11 cellular contexts compared by ENCODE assay signal in the genomic region with DNA sequence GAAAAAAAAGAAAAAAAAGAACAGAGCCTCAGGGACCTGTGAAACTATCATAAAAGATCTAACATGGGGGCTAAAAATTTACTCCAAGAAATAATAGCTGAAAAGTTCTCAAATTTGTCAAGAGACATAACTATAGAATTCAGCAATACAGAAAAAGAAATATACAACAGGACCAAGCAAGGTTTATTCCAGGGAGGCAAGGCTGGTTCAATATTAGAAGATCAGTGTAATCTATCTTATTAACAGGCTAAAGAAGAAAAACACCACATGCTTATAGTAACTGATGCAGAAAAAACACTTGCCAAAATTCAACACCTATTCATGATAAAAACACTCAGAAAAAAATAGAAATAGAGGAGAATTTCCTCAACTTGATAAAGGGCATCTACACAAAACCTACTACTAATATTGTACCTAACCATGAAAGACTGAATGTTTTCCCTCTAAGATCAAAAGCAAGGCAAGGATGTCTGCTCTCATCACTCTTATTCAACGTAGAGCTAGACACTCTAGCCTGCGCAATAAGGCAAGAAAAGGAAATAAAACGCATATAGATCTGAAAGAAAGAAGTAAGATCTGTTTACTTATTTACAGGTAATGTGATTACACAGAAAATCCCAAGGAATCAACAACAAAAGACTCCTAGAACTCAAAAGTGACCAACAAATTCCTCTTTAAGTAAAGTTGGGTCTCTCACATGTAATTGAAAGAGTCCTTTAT. TPM values are rescaled to one million over a fixed set of nuclear protein-coding genes. Genes with fewer than 3 reads are reported as not detected.
DNase-seq lines count a peak whose midpoint lies in the region; ATAC-seq, FAIRE-seq and TF ChIP-seq lines count a peak whose summit lies in the region.
"Had no signal": no experiment of that assay in that cellular context is flagged by ENCODE, and none has a peak within 500 bp of the region (broad histone marks: within the 10 kb centered on the region; RNA-seq: fewer than 3 reads in every experiment).

No MANE protein-coding gene starts in this region.

- no peak for TF ChIP-seq POLR2A in GM12878 (IDR thresholded peaks at IDR 0.05; ENCODE audit: low read depth, low read length)

- H4K20me1 ChIP-seq in GM12878 (ENCODE audit: control insufficient read depth, insufficient read depth), result no peaks in the 10 kb centered on the region

- TF ChIP-seq EP300 in GM12878 (IDR thresholded peaks at IDR 0.05; ENCODE audit: borderline replicate concordance in 1 of 2, control insufficient read depth in 1 of 2, low read depth in 2 of 2, low read length in 2 of 2), result no peak

- H3K4me1 Mint-ChIP-seq in CD4-positive, alpha-beta T cell (ENCODE audit: low read depth), result peaks cover 26% of the 10 kb centered on the region
- peaks cover 12 to 18% (median 14%) of the 10 kb centered on the region in 3 donors for H3K4me1 Mint-ChIP-seq in IgD-negative memory B cell
- no peaks in the 10 kb centered on the region for H3K4me1 Mint-ChIP-seq in nephron

- peaks cover 8% of the 10 kb centered on the region for H3K9me3 ChIP-seq in CD4-positive, alpha-beta T cell (ENCODE audit: control insufficient read depth, low read length)
- H3K9me3 ChIP-seq in GM12878 (replicated peaks; ENCODE audit: control insufficient read depth, insufficient read depth, low read length), result peaks cover 2% of the 10 kb centered on the region; the same call in 1 of the 3 replicates

- H3K27ac ChIP-seq in CD4-positive, alpha-beta T cell (ENCODE audit: low read depth, low read length), result peak overlapping the region; percentile 49
- no peak overlapping the region for H3K27ac ChIP-seq in GM12878 (ENCODE audit: control insufficient read depth, insufficient read depth)
- no peak overlapping the region for H3K27ac ChIP-seq in dorsolateral prefrontal cortex

- TF ChIP-seq CTCF in CD4-positive, alpha-beta T cell (IDR thresholded peaks at IDR 0.05), result no peak
- TF ChIP-seq CTCF in GM12878 (IDR thresholded peaks at IDR 0.05 in 2 of 3, conservative IDR thresholded peaks at IDR 0.05 in 1 of 3; ENCODE audit: control insufficient read depth in 2 of 3, extremely low read depth in 1 of 3, insufficient read depth in 1 of 3, low read depth in 3 of 3, low read length in 3 of 3) (no peak), nephron (IDR thresholded peaks at IDR 0.05; ENCODE audit: unreplicated experiment in 3 of 3) (no peak), dorsolateral prefrontal cortex (IDR thresholded peaks at IDR 0.05 in 54 of 56, conservative IDR thresholded peaks at IDR 0.05 in 2 of 56; ENCODE audit: low read depth in 1 of 56, partially characterized antibody in 56 of 56) (no peak)

- CTCF ChIA-PET in CD4-positive, alpha-beta T cell (lab: Charles Lee), result no interaction called here
- CTCF ChIA-PET in GM12878 (lab: Yijun Ruan, JAX), result interaction anchor here (1.0 to 1.2 kb wide), 2 partner anchors 12 to 42 kb away, joined by 3 read pairs; no protein-coding TSS in a partner anchor

- no peak overlapping the region; the same call in 1 of the 2 replicates for H2AFZ ChIP-seq in GM12878 (ENCODE audit: control insufficient read depth, low read depth, low read length)

- no TSS peak for BruUV-seq in GM12878 (replicated peaks; lab: Mats Ljungman, UMichigan)

- no peak for TF ChIP-seq RAD21 in GM12878 (IDR thresholded peaks at IDR 0.05; ENCODE audit: insufficient read depth, low read depth, low read length)

- intact Hi-C loops in CD4-positive, alpha-beta T cell (cut with DNase I, micrococcal nuclease), result loop anchor here (1.0 to 10.0 kb wide), 2 partner anchors 21 to 742 kb away; a partner anchor contains a TSS
- intact Hi-C loops in GM12878 (cut with micrococcal nuclease; ENCODE audit: unreplicated experiment), result no loop called here
- intact Hi-C loops in dorsolateral prefrontal cortex (cut with DNase I), result no loop called here

- H3K36me3 Mint-ChIP-seq in CD4-positive, alpha-beta T cell (ENCODE audit: low read depth), result peaks cover 29% of the 10 kb centered on the region
- H3K36me3 Mint-ChIP-seq in IgD-negative memory B cell (peaks cover 4% of the 10 kb centered on the region), nephron (ENCODE audit: low read depth) (peaks cover 18% of the 10 kb centered on the region)

- no peaks in the 10 kb centered on the region for H3K27me3 Mint-ChIP-seq in CD4-positive, alpha-beta T cell
- H3K27me3 Mint-ChIP-seq in IgD-negative memory B cell, result no peaks in the 10 kb centered on the region
- H3K27me3 Mint-ChIP-seq in nephron (ENCODE audit: low read depth), result no peaks in the 10 kb centered on the region

- H3K9me3 Mint-ChIP-seq in CD4-positive, alpha-beta T cell, result peaks cover 4% of the 10 kb centered on the region
- H3K9me3 Mint-ChIP-seq in IgD-negative memory B cell, result peaks cover 0 to 13% (median 2%) of the 10 kb centered on the region in 3 donors
- H3K9me3 Mint-ChIP-seq in nephron, result peaks cover 17% of the 10 kb centered on the region

- H3K9ac ChIP-seq in GM12878 (ENCODE audit: control insufficient read depth, insufficient read depth, low read length), result no peak overlapping the region

- peak overlapping the region; percentile 85; the same call in 1 of the 2 replicates for H3K4me2 ChIP-seq in GM12878 (ENCODE audit: control insufficient read depth, insufficient read depth)

- ATAC-seq in CD4-positive, alpha-beta T cell (ENCODE audit: poor library complexity), result no peak
- ATAC-seq in GM12878, result no peak
- no peak for ATAC-seq in HG02973 (IDR thresholded peaks at IDR 0.05; ENCODE audit: unreplicated experiment)

- in situ Hi-C loops in GM12878 (cut with MboI), result no loop called here

- WGBS in GM12878 (ENCODE audit: insufficient coverage, insufficient replicate concordance, low lambda C conversion rate, missing lambda C conversion rate), result 92% methylated on average over 3 of the region's 3 CpGs

- RAD21 ChIA-PET in GM12878 (lab: Charles Lee; ENCODE audit: unreplicated experiment), result no interaction called here

- H3K4me3 ChIP-seq in GM12878 (peak overlapping the region; percentile 59; the same call in 1 of the 2 replicates), dorsolateral prefrontal cortex (no peak overlapping the region)

- SMC1A ChIA-PET in GM12878 (lab: Charles Lee; ENCODE audit: uncharacterized antibody, unreplicated experiment), result interaction anchor here (0.7 to 1.5 kb wide), 2 partner anchors 8 to 21 kb away, joined by 3 to 4 read pairs; a partner anchor contains a TSS

- POLR2A ChIA-PET in CD4-positive, alpha-beta T cell (lab: Charles Lee), result interaction anchor here (3.1 kb wide), 1 partner anchor 22 kb away, joined by 30 read pairs; a partner anchor contains a TSS
- POLR2A ChIA-PET in GM12878 (lab: Charles Lee), result interaction anchor here (0.6 kb wide), 1 partner anchor 11 kb away, joined by 5 read pairs; no protein-coding TSS in a partner anchor

- no peaks in the 10 kb centered on the region for H3K36me3 ChIP-seq in GM12878 (ENCODE audit: control insufficient read depth in 2 of 2, insufficient read depth in 2 of 2, low read length in 1 of 2)

- peak overlapping the region; percentile 80 for H3K27ac Mint-ChIP-seq in CD4-positive, alpha-beta T cell
- H3K27ac Mint-ChIP-seq in IgD-negative memory B cell (peak overlapping the region in 2 of 3 donors; percentile 57 to 95), nephron (peak overlapping the region; percentile 79 to 94 (median 93))

- peak overlapping the region; percentile 89 for H3K4me3 Mint-ChIP-seq in CD4-positive, alpha-beta T cell
- H3K4me3 Mint-ChIP-seq in IgD-negative memory B cell (peak overlapping the region in 2 of 4 donors; percentile 89 to 95), nephron (peak overlapping the region in 1 of 3 experiments; percentile 7)

- FAIRE-seq in GM12878 (lab: Jason Lieb, UNC), result no peak

- peaks cover 2% of the 10 kb centered on the region; the same call in 1 of the 2 replicates for H3K4me1 ChIP-seq in GM12878 (ENCODE audit: control insufficient read depth, insufficient read depth, low read length)

- no peak for DNase-seq in CD4-positive, alpha-beta T cell
- DNase-seq in GM12878 (ENCODE audit: low read depth, low spot score) (no peak), SHP77 treated with DMSO at 0.1 percent for 48 hours (lab: John Stamatoyannopoulos, UW) (no peak), dorsolateral prefrontal cortex (no peak), NCI-H2196 treated with DMSO at 0.1 percent for 48 hours (lab: John Stamatoyannopoulos, UW; ENCODE audit: unreplicated experiment) (no peak)
- DNase-seq: activated CD4-positive, alpha-beta T cell treated with anti-CD3 and anti-CD28 coated beads, Interleukin-2, amount 50 U/mL, for 4 hours; anterior cingulate cortex; COR-L47 had no signal

- H3K27me3 ChIP-seq in CD4-positive, alpha-beta T cell (ENCODE audit: control insufficient read depth, insufficient read depth, low read length), result no peaks in the 10 kb centered on the region
- no peaks in the 10 kb centered on the region for H3K27me3 ChIP-seq in GM12878 (replicated peaks in 1 of 2; ENCODE audit: control insufficient read depth in 2 of 2, insufficient read depth in 2 of 2, low read length in 1 of 2)
- H3K27me3 ChIP-seq in dorsolateral prefrontal cortex, result no peaks in the 10 kb centered on the region

- no peaks in the 10 kb centered on the region for H3K79me2 ChIP-seq in GM12878 (ENCODE audit: control insufficient read depth, insufficient read depth, low read length)

RNA-seq across cellular contexts. Expression of a gene that starts 1.2 kb away (rescaled TPM):
- total RNA-seq in CD4-positive, alpha-beta T cell, result 1 to 10 TPM; 4.6 to 6.2 TPM
- 1.6 TPM for polyA plus RNA-seq in IgD-negative memory B cell
- 18.1 and 22.5 TPM in 2 replicates for total RNA-seq in GM12878 (2013; cell fraction: nucleolus; rRNA removed)
- total RNA-seq in GM12878 (2014; rRNA removed), result 4.5 and 7.7 TPM in 2 replicates
- 5.4 and 6.5 TPM in 2 replicates for total RNA-seq in GM12878 (2014; rRNA removed; fragmentation: Illumina TruSeq; extraction: Trizol)
- total RNA-seq in GM12878 (2021), result 4.4 and 7.1 TPM in 2 replicates
- polyA plus RNA-seq in GM12878 (2011; ENCODE audit: low read depth), result 6.0 TPM
- polyA plus RNA-seq in GM12878 (2011; rRNA removed), result 21.0 and 28.6 TPM in 2 replicates
- 10.3 and 13.8 TPM in 2 replicates for polyA plus RNA-seq in GM12878 (2011; cell fraction: cytosol; rRNA removed)
- polyA plus RNA-seq in GM12878 (2011; cell fraction: nucleus; rRNA removed), result 8.3 and 10.0 TPM in 2 replicates
- 6.2 and 8.1 TPM in 2 replicates for polyA plus RNA-seq in GM12878 (2012)
- polyA plus RNA-seq in GM12878 (2014; fragmentation: Illumina TruSeq; extraction: Trizol), result 6.7 and 7.5 TPM in 2 replicates
- polyA plus RNA-seq in GM12878 (2014; fragmentation: Nextera tagmentation; extraction: Ambion mirVana), result 1 to 10 TPM; 5.0 to 6.8 TPM
- 4.2 and 4.9 TPM in 2 replicates for polyA plus RNA-seq in GM12878 (2014; rRNA removed)
- 1 to 10 TPM; 6.9 to 7.9 TPM for polyA plus RNA-seq in GM12878 (2016; fragmentation: Nextera tagmentation; extraction: Ambion mirVana)
- polyA minus RNA-seq in GM12878 (2011; rRNA and poly(A)+ RNA removed), result 13.4 and 14.7 TPM in 2 replicates
- 5.3 and 5.9 TPM in 2 replicates for polyA minus RNA-seq in GM12878 (2011; cell fraction: cytosol; rRNA and poly(A)+ RNA removed)
- polyA minus RNA-seq in GM12878 (2011; cell fraction: nucleus; rRNA and poly(A)+ RNA removed), result 4.1 and 5.6 TPM in 2 replicates
- total RNA-seq in dorsolateral prefrontal cortex, result 1 to 10 TPM in 14 of 120 experiments, under 1 TPM in 26, not detected in 80; 0.29 to 2.7 (median 0.84) TPM

RNA-seq across cellular contexts. Expression of a gene that starts 20.9 kb away (rescaled TPM):
- total RNA-seq in CD4-positive, alpha-beta T cell, result 100 to 1,000 TPM; 105 to 107 TPM
- polyA plus RNA-seq in IgD-negative memory B cell (64.3 TPM), GM12878 (2011; rRNA removed) (35.5 and 61.3 TPM in 2 replicates), GM12878 (2014; fragmentation: Illumina TruSeq; extraction: Trizol) (37.7 and 44.4 TPM in 2 replicates), GM12878 (2014; fragmentation: Nextera tagmentation; extraction: Ambion mirVana) (10 to 100 TPM; 21.5 to 26.1 TPM), GM12878 (2014; rRNA removed) (28.9 and 31.7 TPM in 2 replicates), GM12878 (2016; fragmentation: Nextera tagmentation; extraction: Ambion mirVana) (10 to 100 TPM; 45.2 to 49.5 TPM)
- total RNA-seq in GM12878 (2013; cell fraction: nucleolus; rRNA removed), result 67.9 and 68.9 TPM in 2 replicates
- total RNA-seq in GM12878 (2014; rRNA removed) (46.3 and 48.4 TPM in 2 replicates), GM12878 (2014; rRNA removed; fragmentation: Illumina TruSeq; extraction: Trizol) (48.5 and 49.5 TPM in 2 replicates), GM12878 (2021) (33.7 and 36.2 TPM in 2 replicates), dorsolateral prefrontal cortex (10 to 100 TPM; 24.8 to 46.6 (median 37.8) TPM)
- 14.7 TPM for polyA plus RNA-seq in GM12878 (2011; ENCODE audit: low read depth)
- 40.0 and 78.5 TPM in 2 replicates for polyA plus RNA-seq in GM12878 (2011; cell fraction: cytosol; rRNA removed)
- 38.9 and 55.1 TPM in 2 replicates for polyA plus RNA-seq in GM12878 (2011; cell fraction: nucleus; rRNA removed)
- polyA plus RNA-seq in GM12878 (2012), result 20.4 and 21.0 TPM in 2 replicates
- 40.5 and 76.6 TPM in 2 replicates for polyA minus RNA-seq in GM12878 (2011; rRNA and poly(A)+ RNA removed)
- 24.2 and 26.2 TPM in 2 replicates for polyA minus RNA-seq in GM12878 (2011; cell fraction: cytosol; rRNA and poly(A)+ RNA removed)
- polyA minus RNA-seq in GM12878 (2011; cell fraction: nucleus; rRNA and poly(A)+ RNA removed), result 44.5 and 73.1 TPM in 2 replicates

RNA-seq across cellular contexts. Expression of a gene that starts 43.7 kb away (rescaled TPM):
- under 1 TPM; 0.25 to 0.45 TPM for total RNA-seq in CD4-positive, alpha-beta T cell
- polyA plus RNA-seq in IgD-negative memory B cell (1.5 TPM), GM12878 (2011; rRNA removed) (29.9 and 40.7 TPM in 2 replicates), GM12878 (2014; fragmentation: Illumina TruSeq; extraction: Trizol) (17.5 and 21.2 TPM in 2 replicates), GM12878 (2014; fragmentation: Nextera tagmentation; extraction: Ambion mirVana) (1 to 10 TPM; 7.7 to 7.8 TPM), GM12878 (2014; rRNA removed) (12.0 and 16.1 TPM in 2 replicates), GM12878 (2016; fragmentation: Nextera tagmentation; extraction: Ambion mirVana) (10 to 100 TPM; 34.4 to 35.5 TPM)
- total RNA-seq in GM12878 (2013; cell fraction: nucleolus; rRNA removed), result 47.9 and 50.3 TPM in 2 replicates
- total RNA-seq in GM12878 (2014; rRNA removed) (20.3 and 24.4 TPM in 2 replicates), GM12878 (2014; rRNA removed; fragmentation: Illumina TruSeq; extraction: Trizol) (19.9 and 24.4 TPM in 2 replicates), GM12878 (2021) (17.4 and 18.5 TPM in 2 replicates), dorsolateral prefrontal cortex (10 to 100 TPM; 10.9 to 36.9 (median 19.8) TPM)
- 4.0 TPM for polyA plus RNA-seq in GM12878 (2011; ENCODE audit: low read depth)
- 8.5 and 8.8 TPM in 2 replicates for polyA plus RNA-seq in GM12878 (2011; cell fraction: cytosol; rRNA removed)
- 36.5 and 55.4 TPM in 2 replicates for polyA plus RNA-seq in GM12878 (2011; cell fraction: nucleus; rRNA removed)
- polyA plus RNA-seq in GM12878 (2012), result 5.6 and 9.0 TPM in 2 replicates
- 9.1 and 13.6 TPM in 2 replicates for polyA minus RNA-seq in GM12878 (2011; rRNA and poly(A)+ RNA removed)
- 4.4 and 6.2 TPM in 2 replicates for polyA minus RNA-seq in GM12878 (2011; cell fraction: cytosol; rRNA and poly(A)+ RNA removed)
- 16.3 and 24.5 TPM in 2 replicates for polyA minus RNA-seq in GM12878 (2011; cell fraction: nucleus; rRNA and poly(A)+ RNA removed)

RNA-seq across cellular contexts. Expression of a gene that starts 43.8 kb away (rescaled TPM):
- total RNA-seq in CD4-positive, alpha-beta T cell, result under 1 TPM in 1 of 2 experiments, not detected in 1; 0.56 TPM
- polyA plus RNA-seq in IgD-negative memory B cell, result not detected
- 32.6 and 34.8 TPM in 2 replicates for total RNA-seq in GM12878 (2013; cell fraction: nucleolus; rRNA removed)
- total RNA-seq in GM12878 (2014; rRNA removed), result 10.3 and 12.9 TPM in 2 replicates
- 9.9 and 11.0 TPM in 2 replicates for total RNA-seq in GM12878 (2014; rRNA removed; fragmentation: Illumina TruSeq; extraction: Trizol)
- total RNA-seq in GM12878 (2021), result 9.3 and 9.4 TPM in 2 replicates
- 3.3 TPM for polyA plus RNA-seq in GM12878 (2011; ENCODE audit: low read depth)
- polyA plus RNA-seq in GM12878 (2011; rRNA removed), result 9.4 and 13.6 TPM in 2 replicates
- polyA plus RNA-seq in GM12878 (2011; cell fraction: cytosol; rRNA removed), result 6.1 and 6.2 TPM in 2 replicates
- polyA plus RNA-seq in GM12878 (2011; cell fraction: nucleus; rRNA removed), result 13.0 and 17.2 TPM in 2 replicates
- polyA plus RNA-seq in GM12878 (2012), result 4.2 and 7.1 TPM in 2 replicates
- polyA plus RNA-seq in GM12878 (2014; fragmentation: Illumina TruSeq; extraction: Trizol), result 9.2 and 10.3 TPM in 2 replicates
- 1 to 10 TPM; 3.8 to 4.1 TPM for polyA plus RNA-seq in GM12878 (2014; fragmentation: Nextera tagmentation; extraction: Ambion mirVana)
- polyA plus RNA-seq in GM12878 (2014; rRNA removed), result 8.6 and 12.9 TPM in 2 replicates
- 10 to 100 TPM; 15.4 to 15.5 TPM for polyA plus RNA-seq in GM12878 (2016; fragmentation: Nextera tagmentation; extraction: Ambion mirVana)
- 16.5 and 20.2 TPM in 2 replicates for polyA minus RNA-seq in GM12878 (2011; rRNA and poly(A)+ RNA removed)
- 5.2 and 9.2 TPM in 2 replicates for polyA minus RNA-seq in GM12878 (2011; cell fraction: cytosol; rRNA and poly(A)+ RNA removed)
- polyA minus RNA-seq in GM12878 (2011; cell fraction: nucleus; rRNA and poly(A)+ RNA removed), result 14.7 and 18.3 TPM in 2 replicates
- total RNA-seq in dorsolateral prefrontal cortex, result 1 to 10 TPM; 1.6 to 9.0 (median 4.8) TPM

Comparison
In these comparisons a context has a peak if more than half of its experiments do, and no peak if none do; other contexts are left out.
1. RNA of a gene that starts 43.7 kb away (total RNA-seq): 10.9 to 36.9 TPM in dorsolateral prefrontal cortex and 17.4 to 50.3 TPM in GM12878; 0.25 to 0.45 TPM in CD4-positive, alpha-beta T cell; every median in the first group is over 4 times any median in the second.
2. intact Hi-C loops: an anchor here in CD4-positive, alpha-beta T cell (1.0 to 10.0 kb wide); none called in GM12878 and dorsolateral prefrontal cortex.
3. Peak in every context shown above with its lines, with median percentiles within 50 percentile points of each other: H3K27ac Mint-ChIP-seq.